16 cellular contexts compared by ENCODE assay signal in the genomic region with DNA sequence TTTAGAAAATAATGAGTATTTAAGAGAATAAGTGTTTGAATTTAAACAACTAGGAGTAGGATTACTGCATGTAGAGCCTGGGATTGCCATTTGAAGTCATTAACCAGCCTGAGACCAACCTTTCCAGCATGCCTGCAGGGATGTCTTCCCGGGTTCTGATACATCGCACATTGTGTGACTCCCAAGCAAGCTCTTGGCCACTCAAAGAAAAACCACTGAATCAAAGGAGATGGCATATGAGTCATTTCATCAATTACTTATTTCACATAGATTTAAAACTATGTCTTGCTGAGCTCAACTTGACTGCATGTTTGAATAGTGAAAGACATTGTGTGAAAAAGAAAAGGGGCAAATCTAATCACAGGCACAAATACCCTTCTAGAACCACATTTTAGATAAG.
"Had no signal": no experiment of that assay in that cellular context is flagged by ENCODE, and none has a peak within 500 bp of the region (broad histone marks: within the 10 kb centered on the region; RNA-seq: fewer than 3 reads in every experiment).

No MANE protein-coding gene starts in this region.

- H3K4me1 ChIP-seq: colonic mucosa, esophagus squamous epithelium, gastrocnemius medialis, heart right ventricle, right atrium auricular region, stomach had no signal

- H3K36me3 ChIP-seq: colonic mucosa, esophagus squamous epithelium, gastrocnemius medialis, heart right ventricle, right atrium auricular region, stomach had no signal

- H3K4me3 ChIP-seq: colonic mucosa, esophagus squamous epithelium, gastrocnemius medialis, heart right ventricle, right atrium auricular region, stomach had no signal

- DNase-seq: colonic mucosa; dermis blood vessel endothelial cell; esophagus squamous epithelium; gastrocnemius medialis; heart right ventricle; hypothalamus; kidney glomerular epithelial cell; mammary epithelial cell; natural killer cell; posterior cingulate gyrus; small intestine; stimulated activated CD4-positive, alpha-beta T cell treated with anti-CD3 and anti-CD28 coated beads, Interleukin-12 subunit alpha, Interleukin-12 subunit beta, amount 100 ng/mL, for 4 hours; stimulated activated naive CD4-positive, alpha-beta T cell; stomach; trophoblast cell had no signal

- H3K27me3 ChIP-seq: colonic mucosa, esophagus squamous epithelium, gastrocnemius medialis, heart right ventricle, right atrium auricular region, stomach had no signal

- H3K9me3 ChIP-seq: colonic mucosa, esophagus squamous epithelium, gastrocnemius medialis, heart right ventricle, right atrium auricular region, stomach had no signal
